Comparison of ENCODE assay signal across 8 cellular contexts in the genomic region with DNA sequence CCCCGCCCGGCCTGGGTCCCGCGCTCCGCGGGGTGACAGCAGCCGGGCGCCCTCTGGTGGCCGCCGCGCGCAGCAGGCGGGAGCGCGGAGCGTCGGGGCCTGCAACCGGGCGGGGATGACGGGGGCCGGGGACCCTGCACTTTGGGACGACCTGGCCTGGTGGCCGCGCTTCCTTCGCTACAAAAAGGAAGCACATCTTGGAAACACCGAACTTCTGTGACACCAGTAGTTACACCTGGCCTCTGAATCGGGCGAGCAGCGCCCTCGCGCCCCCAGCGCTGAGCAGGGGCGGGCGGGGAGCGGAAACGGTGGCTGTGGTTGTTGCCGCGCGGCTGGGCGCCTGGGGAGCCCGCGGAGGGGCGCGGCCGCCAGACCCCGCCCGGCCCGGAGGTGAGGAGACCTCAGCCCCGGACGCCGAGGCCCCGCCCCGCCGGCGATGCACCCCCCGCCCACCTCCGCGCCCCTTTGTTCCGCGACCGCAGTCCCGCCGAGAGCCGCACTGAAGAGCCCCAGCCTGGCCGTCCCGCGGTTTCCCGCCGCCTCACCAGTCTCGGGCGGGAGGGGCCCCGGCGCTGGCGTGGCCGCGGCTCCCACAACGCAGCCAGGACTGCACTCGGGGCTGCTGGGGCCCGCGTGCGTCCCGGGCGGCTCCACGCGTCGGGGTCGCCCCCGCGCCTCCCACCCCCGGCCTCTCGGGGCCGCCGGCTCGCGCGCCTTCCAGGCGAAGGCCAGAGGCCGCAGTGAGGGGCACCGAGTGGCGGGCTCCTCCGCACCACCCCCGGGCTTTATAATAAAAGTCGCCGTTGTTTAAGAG. TPM values are rescaled to one million over a fixed set of nuclear protein-coding genes. Genes with fewer than 3 reads are reported as not detected.
DNase-seq lines count a peak whose midpoint lies in the region; TF ChIP-seq lines count a peak whose summit lies in the region.

No MANE protein-coding gene starts in this region.

- in situ Hi-C loops in astrocyte of the cerebellum (cut with HindIII; ENCODE audit: low sequenced_read_pairs) = no loop called here

- peak; percentile 90 for TF ChIP-seq CTCF in GM12874 (IDR thresholded peaks at IDR 0.05; ENCODE audit: insufficient read depth, low read depth, low read length)
- TF ChIP-seq CTCF in HFF-Myc (IDR thresholded peaks at IDR 0.05; ENCODE audit: low read depth, low read length, missing control alignments) = peak; percentile 44
- TF ChIP-seq CTCF in astrocyte of the cerebellum (IDR thresholded peaks at IDR 0.05; ENCODE audit: low read depth, low read length, missing control alignments) = peak; percentile 49
- peak; percentile 54 to 97 (median 88) for TF ChIP-seq CTCF in spleen (IDR thresholded peaks at IDR 0.05 in 8 of 11, conservative IDR thresholded peaks at IDR 0.05 in 3 of 11)

- H3K27me3 Mint-ChIP-seq in T-helper 1 cell treated with Interleukin-12 subunit alpha and Interleukin-12 subunit beta and Interleukin-4 antibody, amounts not matched to agents 30 μg/mL and 1 μg/mL, for 36 hours (ENCODE audit: low read depth) = peaks cover 7% of the 10 kb centered on the region

- H3K27ac Mint-ChIP-seq in T-helper 1 cell treated with Interleukin-12 subunit alpha and Interleukin-12 subunit beta and Interleukin-4 antibody, amounts not matched to agents 30 μg/mL and 1 μg/mL, for 36 hours = peak overlapping the region; percentile 57

- peak overlapping the region; percentile 57 for H3K27ac ChIP-seq in iPS-18a (ENCODE audit: low read length)
- H3K27ac ChIP-seq in spleen = peak overlapping the region; percentile 82 to 96 (median 89)

- no peaks in the 10 kb centered on the region for H3K9me3 ChIP-seq in iPS-18a (ENCODE audit: control insufficient read depth, low read depth, low read length)
- no peaks in the 10 kb centered on the region for H3K9me3 ChIP-seq in spleen

- H3K4me3 ChIP-seq in HFF-Myc (replicated peaks; ENCODE audit: low read depth, low read length) = peak overlapping the region; percentile 42
- H3K4me3 ChIP-seq in astrocyte of the cerebellum (ENCODE audit: low read depth, low read length) = peak overlapping the region; percentile 47
- H3K4me3 ChIP-seq in iPS-18a (ENCODE audit: low read length) = peak overlapping the region; percentile 75
- peak overlapping the region; percentile 52 to 84 (median 66) for H3K4me3 ChIP-seq in spleen

- peaks cover 33% of the 10 kb centered on the region for H3K4me1 Mint-ChIP-seq in T-helper 1 cell treated with Interleukin-12 subunit alpha and Interleukin-12 subunit beta and Interleukin-4 antibody, amounts not matched to agents 30 μg/mL and 1 μg/mL, for 36 hours (ENCODE audit: low read depth)

- H3K9me3 Mint-ChIP-seq in T-helper 1 cell treated with Interleukin-12 subunit alpha and Interleukin-12 subunit beta and Interleukin-4 antibody, amounts not matched to agents 30 μg/mL and 1 μg/mL, for 36 hours = no peaks in the 10 kb centered on the region

- H3K9ac ChIP-seq in iPS-18a (ENCODE audit: low read length) = peak overlapping the region; percentile 85

- intact Hi-C loops in spleen (cut with DNase I; ENCODE audit: low total_unique reads) = loop anchor here (2.0 kb wide), 1 partner anchor 53 kb away; no protein-coding TSS in a partner anchor

- TF ChIP-seq POLR2A in spleen (IDR thresholded peaks at IDR 0.05) = peak in 1 of 3 donors; percentile 23

- DNase-seq in HFF-Myc (ENCODE audit: extremely low read depth, low read depth) (no peak), MV-4-11 (lab: John Stamatoyannopoulos, UW) (peak; percentile 33), astrocyte of the cerebellum (ENCODE audit: low read depth) (no peak), spleen (peak; percentile 95), NCI-H187 treated with DMSO at 0.1 percent for 48 hours (lab: John Stamatoyannopoulos, UW) (no peak)

- 0 to 1% (median 0%) methylated on average over 37 to 104 of the region's 104 CpGs for WGBS in spleen, 5 donors

- H3K36me3 Mint-ChIP-seq in T-helper 1 cell treated with Interleukin-12 subunit alpha and Interleukin-12 subunit beta and Interleukin-4 antibody, amounts not matched to agents 30 μg/mL and 1 μg/mL, for 36 hours (ENCODE audit: low read depth) = no peaks in the 10 kb centered on the region

- H3K27me3 ChIP-seq in iPS-18a (ENCODE audit: control insufficient read depth, insufficient read depth, low read length) = peaks cover 12% of the 10 kb centered on the region
- peaks cover 0 to 10% (median 0%) of the 10 kb centered on the region in 7 donors for H3K27me3 ChIP-seq in spleen (replicated peaks in 1 of 7)

- H3K36me3 ChIP-seq in iPS-18a (ENCODE audit: control insufficient read depth, low read depth, low read length) (no peaks in the 10 kb centered on the region), spleen (no peaks in the 10 kb centered on the region)

- H3K4me1 ChIP-seq in iPS-18a (ENCODE audit: control insufficient read depth, low read depth, low read length) (peaks cover 17% of the 10 kb centered on the region), spleen (peaks cover 9 to 74% (median 48%) of the 10 kb centered on the region in 6 donors)

- H3K4me3 Mint-ChIP-seq in T-helper 1 cell treated with Interleukin-12 subunit alpha and Interleukin-12 subunit beta and Interleukin-4 antibody, amounts not matched to agents 30 μg/mL and 1 μg/mL, for 36 hours = peak overlapping the region; percentile 78

RNA-seq across cellular contexts. Expression of gene H3-3A, which starts 59.3 kb away (rescaled TPM):
- 100 to 1,000 TPM; 362 to 685 (median 490) TPM for total RNA-seq in spleen
- polyA plus RNA-seq in spleen = 1,000 to 10,000 TPM in 1 of 3 donors, 100 to 1,000 TPM in 2; 837 to 1,089 (median 864) TPM

Comparison
In these comparisons a context has a peak if more than half of its experiments do, and no peak if none do; other contexts are left out.
1. DNase-seq: peak in MV-4-11 (single experiment) and spleen (single experiment); none in HFF-Myc (single experiment), astrocyte of the cerebellum (single experiment) and NCI-H187 treated with DMSO at 0.1 percent for 48 hours (single experiment).
2. Peak in every context shown above with its lines, with median percentiles within 50 percentile points of each other: CTCF ChIP-seq and H3K4me3 ChIP-seq.